In the genomic region with DNA sequence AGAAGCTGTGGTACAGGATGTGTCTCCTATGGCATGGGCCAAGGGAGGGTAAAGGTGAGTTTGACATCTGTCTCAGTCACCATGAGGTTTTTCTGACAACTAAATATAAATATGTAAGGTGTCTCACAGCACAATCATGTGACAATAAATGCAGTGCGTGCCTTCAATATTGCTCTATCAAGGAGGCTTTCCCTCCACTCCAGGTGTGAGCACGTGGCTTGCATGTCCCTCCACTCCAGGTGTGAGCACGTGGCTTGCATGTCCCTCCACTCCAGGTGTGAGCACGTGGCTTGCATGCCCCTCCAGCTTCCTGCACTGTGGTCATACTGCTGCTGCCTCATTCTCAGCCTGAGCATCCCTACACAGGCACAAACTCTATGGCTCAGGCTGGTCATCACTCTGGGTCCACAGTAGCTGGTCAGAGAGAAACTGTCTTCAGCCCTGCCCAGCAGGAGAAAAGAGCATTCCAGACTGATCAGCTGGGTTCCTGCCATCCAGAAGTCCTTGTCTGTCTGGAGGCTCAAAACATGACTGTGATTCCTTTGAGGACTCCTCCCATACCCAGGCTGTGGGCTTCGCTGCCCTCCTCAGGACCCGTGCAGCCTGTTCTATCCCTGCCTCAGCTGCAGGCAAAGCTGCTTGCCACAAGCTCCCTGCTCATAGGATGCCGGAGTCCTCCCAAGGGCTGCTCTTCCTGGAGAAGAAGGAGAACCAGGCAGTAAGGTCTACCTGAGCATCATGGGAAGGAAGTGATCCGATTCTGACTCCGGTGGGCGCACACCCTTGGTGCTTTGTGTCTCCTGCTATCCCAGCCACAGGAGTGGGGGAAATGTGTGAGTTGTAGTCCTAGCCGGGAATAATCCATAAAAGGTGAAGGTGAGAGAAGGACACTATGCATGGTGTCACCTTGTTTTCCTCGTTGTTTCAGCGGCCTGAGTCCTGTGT, we compare ENCODE assay signal across 19 cellular contexts. TPM values are rescaled to one million over a fixed set of nuclear protein-coding genes. Genes with fewer than 3 reads are reported as not detected.
DNase-seq lines count a peak whose midpoint lies in the region; ATAC-seq and TF ChIP-seq lines count a peak whose summit lies in the region.
"Had no signal": no experiment of that assay in that cellular context is flagged by ENCODE, and none has a peak within 500 bp of the region (broad histone marks: within the 10 kb centered on the region; RNA-seq: fewer than 3 reads in every experiment).

No MANE protein-coding gene starts in this region.

- H3K9me3 Mint-ChIP-seq in T-helper 2 cell treated with Interferon-gamma antibody and Interleukin-4, amounts not matched to agents 5 μg/mL and 100 μg/mL, for 36 hours = no peaks in the 10 kb centered on the region
- H3K9me3 Mint-ChIP-seq in activated CD4-positive, alpha-beta memory T cell treated with anti-CD3 and anti-CD28 coated beads, Interleukin-2, amount 10 ng/mL, durations not matched to agents 7 days and 5 days = no peaks in the 10 kb centered on the region
- H3K9me3 Mint-ChIP-seq: CD4-positive, alpha-beta memory T cell; naive thymus-derived CD8-positive, alpha-beta T cell had no signal

- H3K4me3 Mint-ChIP-seq in T-helper 2 cell treated with Interferon-gamma antibody and Interleukin-4, amounts not matched to agents 5 μg/mL and 100 μg/mL, for 36 hours = peak overlapping the region; percentile 73
- H3K4me3 Mint-ChIP-seq in activated CD4-positive, alpha-beta memory T cell treated with anti-CD3 and anti-CD28 coated beads, Interleukin-2, amount 10 ng/mL, durations not matched to agents 7 days and 5 days = no peak overlapping the region

- H3K9me3 ChIP-seq in DOHH2 (ENCODE audit: control insufficient read depth, insufficient read depth, low read length) (no peaks in the 10 kb centered on the region), mucosa of descending colon (no peaks in the 10 kb centered on the region)
- H3K9me3 ChIP-seq: breast epithelium, esophagus muscularis mucosa had no signal

- DNase-seq in T-helper 2 cell treated with Interferon-gamma antibody and Interleukin-4, amounts not matched to agents 5 μg/mL and 100 μg/mL, for 36 hours (ENCODE audit: low spot score) = no peak
- no peak for DNase-seq in T-helper 2 cell
- no peak for DNase-seq in activated CD4-positive, alpha-beta memory T cell treated with anti-CD3 and anti-CD28 coated beads, Interleukin-2, amount 10 ng/mL, durations not matched to agents 7 days and 5 days
- DNase-seq in foreskin keratinocyte = no peak
- no peak for DNase-seq in germinal center (ENCODE audit: low spot score)
- no peak for DNase-seq in hepatic stellate cell (ENCODE audit: low spot score)
- DNase-seq in mucosa of descending colon = no peak
- DNase-seq: naive thymus-derived CD8-positive, alpha-beta T cell; NCI-H1105 treated with DMSO at 0.1 percent for 48 hours; NCI-H2171; T-helper 9 cell had no signal

- H3K4me1 ChIP-seq in DOHH2 (ENCODE audit: control insufficient read depth, low read length) (peaks cover 85% of the 10 kb centered on the region), foreskin keratinocyte (peaks cover 13% of the 10 kb centered on the region), mucosa of descending colon (ENCODE audit: low read depth) (no peaks in the 10 kb centered on the region)
- H3K4me1 ChIP-seq: breast epithelium, esophagus muscularis mucosa had no signal

- no peak for TF ChIP-seq CTCF in DOHH2 (IDR thresholded peaks at IDR 0.05; ENCODE audit: low read depth, low read length, poor library complexity, severe bottlenecking)
- TF ChIP-seq CTCF in foreskin keratinocyte (conservative IDR thresholded peaks at IDR 0.05) = no peak
- TF ChIP-seq CTCF in mucosa of descending colon (IDR thresholded peaks at IDR 0.05) = no peak

- no peaks in the 10 kb centered on the region for H3K79me2 ChIP-seq in DOHH2 (ENCODE audit: control insufficient read depth, low read length)

- H3K36me3 ChIP-seq in DOHH2 (ENCODE audit: control insufficient read depth, low read length) (no peaks in the 10 kb centered on the region), mucosa of descending colon (ENCODE audit: low read depth) (no peaks in the 10 kb centered on the region)
- H3K36me3 ChIP-seq: breast epithelium, esophagus muscularis mucosa had no signal

- H3K27ac ChIP-seq in DOHH2 (ENCODE audit: low read depth, low read length) (peak overlapping the region; percentile 97), foreskin keratinocyte (peak overlapping the region; percentile 50)
- H3K27ac ChIP-seq: breast epithelium, esophagus muscularis mucosa, KMS-11 had no signal

- POLR2A ChIA-PET in activated CD4-positive, alpha-beta memory T cell treated with anti-CD3 and anti-CD28 coated beads, Interleukin-2, amount 10 ng/mL, durations not matched to agents 7 days and 5 days (lab: Charles Lee) = interaction anchor here (0.9 to 2.0 kb wide), 6 partner anchors 8 to 101 kb away, joined by 3 to 8 read pairs (median 5); no protein-coding TSS in a partner anchor

- H3K27me3 ChIP-seq in DOHH2 (ENCODE audit: control insufficient read depth, low read length) (no peaks in the 10 kb centered on the region), foreskin keratinocyte (no peaks in the 10 kb centered on the region)
- H3K27me3 ChIP-seq: breast epithelium had no signal

- intact Hi-C loops in mucosa of descending colon (cut with DNase I, micrococcal nuclease) = no loop called here

- H3K27ac Mint-ChIP-seq in T-helper 2 cell treated with Interferon-gamma antibody and Interleukin-4, amounts not matched to agents 5 μg/mL and 100 μg/mL, for 36 hours = peak overlapping the region; percentile 91
- peak overlapping the region; percentile 95 for H3K27ac Mint-ChIP-seq in activated CD4-positive, alpha-beta memory T cell treated with anti-CD3 and anti-CD28 coated beads, Interleukin-2, amount 10 ng/mL, durations not matched to agents 7 days and 5 days
- H3K27ac Mint-ChIP-seq: progenitor cell of endocrine pancreas had no signal

- H3K4me3 ChIP-seq in DOHH2 (ENCODE audit: low read length) (peak overlapping the region; percentile 69), mucosa of descending colon (no peak overlapping the region)
- H3K4me3 ChIP-seq: breast epithelium, esophagus muscularis mucosa had no signal

- no peaks in the 10 kb centered on the region for H3K36me3 Mint-ChIP-seq in T-helper 2 cell treated with Interferon-gamma antibody and Interleukin-4, amounts not matched to agents 5 μg/mL and 100 μg/mL, for 36 hours (ENCODE audit: low read depth)
- no peaks in the 10 kb centered on the region for H3K36me3 Mint-ChIP-seq in activated CD4-positive, alpha-beta memory T cell treated with anti-CD3 and anti-CD28 coated beads, Interleukin-2, amount 10 ng/mL, durations not matched to agents 7 days and 5 days (ENCODE audit: low read depth)
- H3K36me3 Mint-ChIP-seq: CD4-positive, alpha-beta memory T cell; naive thymus-derived CD8-positive, alpha-beta T cell had no signal

- H3F3A ChIP-seq in DOHH2 (ENCODE audit: control insufficient read depth, insufficient read depth) = peaks cover 36% of the 10 kb centered on the region

- CTCF ChIA-PET in activated CD4-positive, alpha-beta memory T cell treated with anti-CD3 and anti-CD28 coated beads, Interleukin-2, amount 10 ng/mL, durations not matched to agents 7 days and 5 days (lab: Charles Lee) = interaction anchor here (0.6 to 8.6 kb wide), 3 partner anchors 14 to 366 kb away, joined by 3 to 153 read pairs (median 4); no protein-coding TSS in a partner anchor

- no peaks in the 10 kb centered on the region for H3K9me2 ChIP-seq in DOHH2 (replicated peaks; ENCODE audit: control insufficient read depth, low read length)

- no peaks in the 10 kb centered on the region for H3K27me3 Mint-ChIP-seq in T-helper 2 cell treated with Interferon-gamma antibody and Interleukin-4, amounts not matched to agents 5 μg/mL and 100 μg/mL, for 36 hours (ENCODE audit: low read depth)
- H3K27me3 Mint-ChIP-seq in activated CD4-positive, alpha-beta memory T cell treated with anti-CD3 and anti-CD28 coated beads, Interleukin-2, amount 10 ng/mL, durations not matched to agents 7 days and 5 days = no peaks in the 10 kb centered on the region
- H3K27me3 Mint-ChIP-seq: CD4-positive, alpha-beta memory T cell had no signal

- peak overlapping the region; percentile 97 for H3K4me2 ChIP-seq in DOHH2 (ENCODE audit: low read length)
- H3K4me2 ChIP-seq: KMS-11 had no signal

- peaks cover 36% of the 10 kb centered on the region for H3K4me1 Mint-ChIP-seq in T-helper 2 cell treated with Interferon-gamma antibody and Interleukin-4, amounts not matched to agents 5 μg/mL and 100 μg/mL, for 36 hours (ENCODE audit: low read depth)
- H3K4me1 Mint-ChIP-seq in activated CD4-positive, alpha-beta memory T cell treated with anti-CD3 and anti-CD28 coated beads, Interleukin-2, amount 10 ng/mL, durations not matched to agents 7 days and 5 days = peaks cover 47% of the 10 kb centered on the region

- ATAC-seq in foreskin keratinocyte (no peak), mucosa of descending colon (no peak)
- ATAC-seq: naive thymus-derived CD8-positive, alpha-beta T cell had no signal

- H4K20me1 ChIP-seq in DOHH2 (ENCODE audit: control insufficient read depth, insufficient read depth, low read depth, low read length) = no peaks in the 10 kb centered on the region

RNA-seq across cellular contexts. Expression of a gene that starts 33.4 kb away (rescaled TPM):
- total RNA-seq in activated CD4-positive, alpha-beta memory T cell treated with anti-CD3 and anti-CD28 coated beads, Interleukin-2, amount 10 ng/mL, durations not matched to agents 7 days and 5 days = not detected
- total RNA-seq in foreskin keratinocyte (not detected in 2 replicates), mucosa of descending colon (not detected)
- polyA plus RNA-seq in foreskin keratinocyte = not detected in 2 replicates
- total RNA-seq: breast epithelium; CD4-positive, alpha-beta memory T cell; dermis microvascular lymphatic vessel endothelial cell; esophagus muscularis mucosa; naive thymus-derived CD8-positive, alpha-beta T cell; progenitor cell of endocrine pancreas; urinary bladder had no signal
- polyA plus RNA-seq: CD4-positive, alpha-beta memory T cell; naive thymus-derived CD8-positive, alpha-beta T cell; urinary bladder had no signal
